ENCODE assay signal across 2 cellular contexts in the genomic region with DNA sequence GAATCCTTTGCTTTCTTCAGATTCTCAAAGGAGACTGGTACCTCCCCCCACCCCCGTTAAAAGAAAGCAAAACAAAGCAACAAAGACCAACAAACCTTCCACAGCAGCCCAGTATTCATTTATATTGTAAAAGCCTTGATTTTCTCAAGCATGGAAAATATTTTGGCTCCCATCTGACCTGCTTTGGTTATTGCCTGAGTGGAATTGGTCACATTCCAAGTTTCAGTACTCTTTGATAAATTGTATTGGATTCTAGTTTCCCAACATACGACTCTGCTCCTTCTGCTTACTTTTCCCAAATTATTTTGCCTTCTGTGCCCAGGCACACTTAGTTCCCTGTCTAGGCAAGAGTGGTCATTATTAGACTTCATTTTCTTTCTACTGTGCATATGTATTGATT.
TF ChIP-seq lines count a peak whose summit lies in the region.

No MANE protein-coding gene starts in this region.

TF ChIP-seq in A549, 52 proteins besides CTCF, POLR2A, EP300 and RAD21:
- TF ChIP-seq ZNF302 (CRISPR knock-in tag; IDR thresholded peaks at IDR 0.05) = no peak
- no peak for TF ChIP-seq MYC (IDR thresholded peaks at IDR 0.05; ENCODE audit: borderline replicate concordance, low read length)
- TF ChIP-seq ESRRA (IDR thresholded peaks at IDR 0.05; ENCODE audit: borderline replicate concordance, low read length) = no peak
- no peak for TF ChIP-seq HOXA7 (CRISPR knock-in tag; IDR thresholded peaks at IDR 0.05)
- TF ChIP-seq KDM1A (IDR thresholded peaks at IDR 0.05; ENCODE audit: low read depth) = no peak
- TF ChIP-seq CHD2 (IDR thresholded peaks at IDR 0.05; ENCODE audit: low read length, partially characterized antibody) = no peak
- TF ChIP-seq CBX8 (IDR thresholded peaks at IDR 0.05) = no peak
- TF ChIP-seq, protein P1, sequence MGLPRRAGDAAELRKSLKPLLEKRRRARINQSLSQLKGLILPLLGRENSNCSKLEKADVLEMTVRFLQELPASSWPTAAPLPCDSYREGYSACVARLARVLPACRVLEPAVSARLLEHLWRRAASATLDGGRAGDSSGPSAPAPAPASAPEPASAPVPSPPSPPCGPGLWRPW (IDR thresholded peaks at IDR 0.05) = no peak
- TF ChIP-seq, protein P2, sequence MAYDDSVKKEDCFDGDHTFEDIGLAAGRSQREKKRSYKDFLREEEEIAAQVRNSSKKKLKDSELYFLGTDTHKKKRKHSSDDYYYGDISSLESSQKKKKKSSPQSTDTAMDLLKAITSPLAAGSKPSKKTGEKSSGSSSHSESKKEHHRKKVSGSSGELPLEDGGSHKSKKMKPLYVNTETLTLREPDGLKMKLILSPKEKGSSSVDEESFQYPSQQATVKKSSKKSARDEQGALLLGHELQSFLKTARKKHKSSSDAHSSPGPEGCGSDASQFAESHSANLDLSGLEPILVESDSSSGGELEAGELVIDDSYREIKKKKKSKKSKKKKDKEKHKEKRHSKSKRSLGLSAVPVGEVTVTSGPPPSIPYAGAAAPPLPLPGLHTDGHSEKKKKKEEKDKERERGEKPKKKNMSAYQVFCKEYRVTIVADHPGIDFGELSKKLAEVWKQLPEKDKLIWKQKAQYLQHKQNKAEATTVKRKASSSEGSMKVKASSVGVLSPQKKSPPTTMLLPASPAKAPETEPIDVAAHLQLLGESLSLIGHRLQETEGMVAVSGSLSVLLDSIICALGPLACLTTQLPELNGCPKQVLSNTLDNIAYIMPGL (CRISPR knock-in tag; IDR thresholded peaks at IDR 0.05; ENCODE audit: borderline replicate concordance) = no peak
- TF ChIP-seq GATA3 (IDR thresholded peaks at IDR 0.05; ENCODE audit: borderline replicate concordance) = no peak
- TF ChIP-seq RNF2 (IDR thresholded peaks at IDR 0.05; ENCODE audit: borderline replicate concordance, low read depth) = no peak
- TF ChIP-seq, protein P3, sequence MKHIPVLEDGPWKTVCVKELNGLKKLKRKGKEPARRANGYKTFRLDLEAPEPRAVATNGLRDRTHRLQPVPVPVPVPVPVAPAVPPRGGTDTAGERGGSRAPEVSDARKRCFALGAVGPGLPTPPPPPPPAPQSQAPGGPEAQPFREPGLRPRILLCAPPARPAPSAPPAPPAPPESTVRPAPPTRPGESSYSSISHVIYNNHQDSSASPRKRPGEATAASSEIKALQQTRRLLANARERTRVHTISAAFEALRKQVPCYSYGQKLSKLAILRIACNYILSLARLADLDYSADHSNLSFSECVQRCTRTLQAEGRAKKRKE (CRISPR knock-in tag; IDR thresholded peaks at IDR 0.05; ENCODE audit: low read depth) = no peak

TF ChIP-seq in GM12878, 131 proteins besides CTCF, POLR2A, EP300 and RAD21:
- TF ChIP-seq, protein P4, sequence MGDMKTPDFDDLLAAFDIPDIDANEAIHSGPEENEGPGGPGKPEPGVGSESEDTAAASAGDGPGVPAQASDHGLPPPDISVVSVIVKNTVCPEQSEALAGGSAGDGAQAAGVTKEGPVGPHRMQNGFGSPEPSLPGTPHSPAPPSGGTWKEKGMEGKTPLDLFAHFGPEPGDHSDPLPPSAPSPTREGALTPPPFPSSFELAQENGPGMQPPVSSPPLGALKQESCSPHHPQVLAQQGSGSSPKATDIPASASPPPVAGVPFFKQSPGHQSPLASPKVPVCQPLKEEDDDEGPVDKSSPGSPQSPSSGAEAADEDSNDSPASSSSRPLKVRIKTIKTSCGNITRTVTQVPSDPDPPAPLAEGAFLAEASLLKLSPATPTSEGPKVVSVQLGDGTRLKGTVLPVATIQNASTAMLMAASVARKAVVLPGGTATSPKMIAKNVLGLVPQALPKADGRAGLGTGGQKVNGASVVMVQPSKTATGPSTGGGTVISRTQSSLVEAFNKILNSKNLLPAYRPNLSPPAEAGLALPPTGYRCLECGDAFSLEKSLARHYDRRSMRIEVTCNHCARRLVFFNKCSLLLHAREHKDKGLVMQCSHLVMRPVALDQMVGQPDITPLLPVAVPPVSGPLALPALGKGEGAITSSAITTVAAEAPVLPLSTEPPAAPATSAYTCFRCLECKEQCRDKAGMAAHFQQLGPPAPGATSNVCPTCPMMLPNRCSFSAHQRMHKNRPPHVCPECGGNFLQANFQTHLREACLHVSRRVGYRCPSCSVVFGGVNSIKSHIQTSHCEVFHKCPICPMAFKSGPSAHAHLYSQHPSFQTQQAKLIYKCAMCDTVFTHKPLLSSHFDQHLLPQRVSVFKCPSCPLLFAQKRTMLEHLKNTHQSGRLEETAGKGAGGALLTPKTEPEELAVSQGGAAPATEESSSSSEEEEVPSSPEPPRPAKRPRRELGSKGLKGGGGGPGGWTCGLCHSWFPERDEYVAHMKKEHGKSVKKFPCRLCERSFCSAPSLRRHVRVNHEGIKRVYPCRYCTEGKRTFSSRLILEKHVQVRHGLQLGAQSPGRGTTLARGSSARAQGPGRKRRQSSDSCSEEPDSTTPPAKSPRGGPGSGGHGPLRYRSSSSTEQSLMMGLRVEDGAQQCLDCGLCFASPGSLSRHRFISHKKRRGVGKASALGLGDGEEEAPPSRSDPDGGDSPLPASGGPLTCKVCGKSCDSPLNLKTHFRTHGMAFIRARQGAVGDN (IDR thresholded peaks at IDR 0.05) = no peak
- TF ChIP-seq IKZF2 (IDR thresholded peaks at IDR 0.05) = no peak
- no peak for TF ChIP-seq ZNF207 (IDR thresholded peaks at IDR 0.05; ENCODE audit: borderline replicate concordance)
- TF ChIP-seq, protein P5, sequence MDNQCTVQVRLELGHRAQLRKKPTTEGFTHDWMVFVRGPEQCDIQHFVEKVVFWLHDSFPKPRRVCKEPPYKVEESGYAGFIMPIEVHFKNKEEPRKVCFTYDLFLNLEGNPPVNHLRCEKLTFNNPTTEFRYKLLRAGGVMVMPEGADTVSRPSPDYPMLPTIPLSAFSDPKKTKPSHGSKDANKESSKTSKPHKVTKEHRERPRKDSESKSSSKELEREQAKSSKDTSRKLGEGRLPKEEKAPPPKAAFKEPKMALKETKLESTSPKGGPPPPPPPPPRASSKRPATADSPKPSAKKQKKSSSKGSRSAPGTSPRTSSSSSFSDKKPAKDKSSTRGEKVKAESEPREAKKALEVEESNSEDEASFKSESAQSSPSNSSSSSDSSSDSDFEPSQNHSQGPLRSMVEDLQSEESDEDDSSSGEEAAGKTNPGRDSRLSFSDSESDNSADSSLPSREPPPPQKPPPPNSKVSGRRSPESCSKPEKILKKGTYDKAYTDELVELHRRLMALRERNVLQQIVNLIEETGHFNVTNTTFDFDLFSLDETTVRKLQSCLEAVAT (IDR thresholded peaks at IDR 0.05) = no peak
- TF ChIP-seq CREM (IDR thresholded peaks at IDR 0.05; ENCODE audit: low read depth) = no peak
- no peak for TF ChIP-seq MTA2 (IDR thresholded peaks at IDR 0.05; ENCODE audit: low read depth)
